Comparison of ENCODE assay signal across 11 cellular contexts in the genomic region with DNA sequence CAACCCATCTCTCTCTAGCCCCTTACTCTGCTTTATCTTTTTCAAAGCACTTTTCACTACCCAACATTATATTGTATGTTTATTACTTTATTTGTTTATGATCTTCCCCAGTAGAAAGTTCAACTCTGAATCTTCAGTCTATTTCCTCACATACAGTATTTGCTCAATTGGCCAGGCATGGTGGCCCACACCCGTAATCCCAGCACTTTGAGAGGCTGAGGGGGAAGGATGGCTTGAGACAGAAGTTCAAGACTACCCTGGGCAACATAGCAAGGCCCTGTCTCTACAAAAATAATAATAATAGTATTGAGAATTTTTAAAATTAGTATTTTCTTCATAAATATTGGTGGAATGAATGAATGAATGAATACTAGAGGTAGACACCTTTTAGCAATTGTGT. TPM values are rescaled to one million over a fixed set of nuclear protein-coding genes. Genes with fewer than 3 reads are reported as not detected.
DNase-seq lines count a peak whose midpoint lies in the region; ATAC-seq and TF ChIP-seq lines count a peak whose summit lies in the region.
"Had no signal": no experiment of that assay in that cellular context is flagged by ENCODE, and none has a peak within 500 bp of the region (broad histone marks: within the 10 kb centered on the region; RNA-seq: fewer than 3 reads in every experiment).

No MANE protein-coding gene starts in this region.

- H3K4ac ChIP-seq in mesenchymal stem cell (ENCODE audit: low read depth in 1 of 2, low read length in 2 of 2): no peak overlapping the region

- H4K91ac ChIP-seq in mesenchymal stem cell (ENCODE audit: low read length): no peak overlapping the region

- no peak overlapping the region for H3K27ac ChIP-seq in CD4-positive, alpha-beta T cell (ENCODE audit: low read depth, low read length)
- H3K27ac ChIP-seq in HUES64 (ENCODE audit: low read depth, low read length) (no peak overlapping the region), mesenchymal stem cell (ENCODE audit: low read length, poor library complexity, severe bottlenecking) (no peak overlapping the region), uterus (no peak overlapping the region)

- H4K8ac ChIP-seq in mesenchymal stem cell (ENCODE audit: low read length): no peak overlapping the region

- intact Hi-C loops in CD4-positive, alpha-beta T cell (cut with DNase I, micrococcal nuclease): no loop called here
- intact Hi-C loops in uterus (cut with DNase I; ENCODE audit: low total_unique reads): no loop called here

- H3K14ac ChIP-seq in mesenchymal stem cell (ENCODE audit: low read length in 2 of 2): no peak overlapping the region

- POLR2A ChIA-PET in CD4-positive, alpha-beta T cell (lab: Charles Lee): interaction anchor here (0.8 to 8.9 kb wide), 5 partner anchors 69 to 175 kb away, joined by 3 to 205 read pairs (median 3); a partner anchor contains a TSS
- POLR2A ChIA-PET in activated naive CD8-positive, alpha-beta T cell treated with anti-CD3 and anti-CD28 coated beads, Interleukin-2, amount 10 ng/mL, durations not matched to agents 7 days and 5 days (lab: Charles Lee): interaction anchor here (1.0 to 9.1 kb wide), 3 partner anchors 70 to 123 kb away, joined by 4 to 203 read pairs (median 69); a partner anchor contains a TSS

- H3K4me2 ChIP-seq in mesenchymal stem cell (ENCODE audit: low read length, poor library complexity, severe bottlenecking): no peak overlapping the region

- H3K4me1 ChIP-seq in HUES64 (ENCODE audit: insufficient read depth, low read length) (peaks cover 10% of the 10 kb centered on the region), mesenchymal stem cell (ENCODE audit: control insufficient read depth, insufficient read depth, low read depth, low read length) (peaks cover 15% of the 10 kb centered on the region), uterus (peaks cover 4 to 9% of the 10 kb centered on the region in 2 donors)

- peaks cover 8% of the 10 kb centered on the region for H3K79me1 ChIP-seq in mesenchymal stem cell (replicated peaks; ENCODE audit: low read length, poor library complexity, severe bottlenecking)

- TF ChIP-seq CTCF in CD4-positive, alpha-beta T cell (IDR thresholded peaks at IDR 0.05): no peak
- TF ChIP-seq CTCF in uterus (IDR thresholded peaks at IDR 0.05): no peak

- 86% methylated on average over 1 of the region's 1 CpG for WGBS in HUES64
- 80% methylated on average over 1 of the region's 1 CpG for WGBS in mesenchymal stem cell

- no peak for DNase-seq in CD4-positive, alpha-beta T cell
- DNase-seq in activated naive CD8-positive, alpha-beta T cell treated with anti-CD3 and anti-CD28 coated beads, Interleukin-2, amount 10 ng/mL, durations not matched to agents 7 days and 5 days: no peak
- DNase-seq in mesenchymal stem cell (no peak), NCI-H1105 (lab: John Stamatoyannopoulos, UW) (no peak), Kasumi-1 (lab: John Stamatoyannopoulos, UW) (no peak), uterus (no peak), A172 (ENCODE audit: low spot score) (no peak)
- DNase-seq: cerebellar nuclear complex, kidney glomerular epithelial cell, NCI-H2029 had no signal

- CTCF ChIA-PET in CD4-positive, alpha-beta T cell (lab: Charles Lee): interaction anchor here (0.9 to 3.4 kb wide), 5 partner anchors 9 to 175 kb away, joined by 3 to 22 read pairs (median 4); no protein-coding TSS in a partner anchor

- H3K9me3 ChIP-seq in CD4-positive, alpha-beta T cell (ENCODE audit: control insufficient read depth, low read length): no peaks in the 10 kb centered on the region
- H3K9me3 ChIP-seq in HUES64 (ENCODE audit: insufficient read depth, low read depth, low read length) (no peaks in the 10 kb centered on the region), mesenchymal stem cell (ENCODE audit: control insufficient read depth, low read length) (no peaks in the 10 kb centered on the region), uterus (no peaks in the 10 kb centered on the region)

- H2BK5ac ChIP-seq in mesenchymal stem cell (ENCODE audit: low read depth, low read length, poor library complexity, severe bottlenecking): no peak overlapping the region

- H2BK120ac ChIP-seq in mesenchymal stem cell (ENCODE audit: low read depth, low read length): no peak overlapping the region

- H3K23ac ChIP-seq in mesenchymal stem cell (ENCODE audit: low read length in 2 of 2): no peak overlapping the region

- H3K36me3 ChIP-seq in HUES64 (ENCODE audit: insufficient read depth, low read length) (no peaks in the 10 kb centered on the region), mesenchymal stem cell (ENCODE audit: control insufficient read depth in 1 of 2, insufficient read depth in 2 of 2, low read depth in 1 of 2, low read length in 2 of 2) (no peaks in the 10 kb centered on the region), uterus (no peaks in the 10 kb centered on the region)

- H3K4me1 Mint-ChIP-seq in CD4-positive, alpha-beta T cell (ENCODE audit: low read depth): peaks cover 55% of the 10 kb centered on the region
- H3K4me1 Mint-ChIP-seq in activated naive CD8-positive, alpha-beta T cell treated with anti-CD3 and anti-CD28 coated beads, Interleukin-2, amount 10 ng/mL, durations not matched to agents 7 days and 5 days: peaks cover 19% of the 10 kb centered on the region

- H3K4me3 ChIP-seq in HUES64 (ENCODE audit: low read length): peak overlapping the region; percentile 81
- H3K4me3 ChIP-seq in mesenchymal stem cell (ENCODE audit: insufficient read depth in 1 of 2, low read depth in 1 of 2, low read length in 2 of 2): peak overlapping the region in 1 of 2 experiments; percentile 90
- H3K4me3 ChIP-seq in uterus: peak overlapping the region in 1 of 2 donors; percentile 76

- no peak overlapping the region for H2AK5ac ChIP-seq in mesenchymal stem cell (ENCODE audit: low read length, severe bottlenecking)

- TF ChIP-seq POLR2A in uterus (IDR thresholded peaks at IDR 0.05): no peak

- H3K4me3 Mint-ChIP-seq in CD4-positive, alpha-beta T cell: peak overlapping the region; percentile 94
- peak overlapping the region; percentile 87 for H3K4me3 Mint-ChIP-seq in activated naive CD8-positive, alpha-beta T cell treated with anti-CD3 and anti-CD28 coated beads, Interleukin-2, amount 10 ng/mL, durations not matched to agents 7 days and 5 days

- no peaks in the 10 kb centered on the region for H3K27me3 ChIP-seq in CD4-positive, alpha-beta T cell (ENCODE audit: control insufficient read depth, insufficient read depth, low read length)
- H3K27me3 ChIP-seq in HUES64 (ENCODE audit: insufficient read depth, low read length) (no peaks in the 10 kb centered on the region), mesenchymal stem cell (ENCODE audit: control insufficient read depth in 1 of 2, insufficient read depth in 1 of 2, low read length in 2 of 2) (no peaks in the 10 kb centered on the region), uterus (no peaks in the 10 kb centered on the region)

- peaks cover 2% of the 10 kb centered on the region for H3K9me3 Mint-ChIP-seq in CD4-positive, alpha-beta T cell
- peaks cover 4% of the 10 kb centered on the region for H3K9me3 Mint-ChIP-seq in activated naive CD8-positive, alpha-beta T cell treated with anti-CD3 and anti-CD28 coated beads, Interleukin-2, amount 10 ng/mL, durations not matched to agents 7 days and 5 days

- H3K9ac ChIP-seq in HUES64 (ENCODE audit: low read depth, low read length) (no peak overlapping the region), mesenchymal stem cell (ENCODE audit: low read length) (peak overlapping the region; percentile 94)

- no peak overlapping the region for H2AFZ ChIP-seq in mesenchymal stem cell (ENCODE audit: low read depth, low read length)

- no peak overlapping the region for H3K18ac ChIP-seq in mesenchymal stem cell (ENCODE audit: low read depth in 1 of 2, low read length in 2 of 2)

- no peak for ATAC-seq in CD4-positive, alpha-beta T cell (ENCODE audit: poor library complexity)
- ATAC-seq in activated naive CD8-positive, alpha-beta T cell treated with anti-CD3 and anti-CD28 coated beads, Interleukin-2, amount 10 ng/mL, durations not matched to agents 7 days and 5 days (ENCODE audit: low read depth): no peak

- no peaks in the 10 kb centered on the region for H3K27me3 Mint-ChIP-seq in CD4-positive, alpha-beta T cell
- no peaks in the 10 kb centered on the region for H3K27me3 Mint-ChIP-seq in activated naive CD8-positive, alpha-beta T cell treated with anti-CD3 and anti-CD28 coated beads, Interleukin-2, amount 10 ng/mL, durations not matched to agents 7 days and 5 days

- no peak overlapping the region for H2BK15ac ChIP-seq in mesenchymal stem cell (ENCODE audit: low read depth, poor library complexity, severe bottlenecking)

- no peak overlapping the region for H3K27ac Mint-ChIP-seq in CD4-positive, alpha-beta T cell
- H3K27ac Mint-ChIP-seq in activated naive CD8-positive, alpha-beta T cell treated with anti-CD3 and anti-CD28 coated beads, Interleukin-2, amount 10 ng/mL, durations not matched to agents 7 days and 5 days: no peak overlapping the region

- peaks cover 19% of the 10 kb centered on the region for H3K36me3 Mint-ChIP-seq in CD4-positive, alpha-beta T cell (ENCODE audit: low read depth)
- peaks cover 11% of the 10 kb centered on the region for H3K36me3 Mint-ChIP-seq in activated naive CD8-positive, alpha-beta T cell treated with anti-CD3 and anti-CD28 coated beads, Interleukin-2, amount 10 ng/mL, durations not matched to agents 7 days and 5 days

- H2BK12ac ChIP-seq in mesenchymal stem cell (ENCODE audit: low read length in 2 of 2): no peak overlapping the region

RNA-seq across cellular contexts. Expression of a gene that starts 1.2 kb away (rescaled TPM):
- total RNA-seq in CD4-positive, alpha-beta T cell: 1 to 10 TPM; 1.8 to 2.4 TPM
- polyA plus RNA-seq in HUES64 (2013, experiment 1 of 2): 6.1 TPM
- 8.2 TPM for polyA plus RNA-seq in HUES64 (2013, experiment 2 of 2)
- 1 to 10 TPM; 8.6 to 9.0 TPM for total RNA-seq in activated naive CD8-positive, alpha-beta T cell treated with anti-CD3 and anti-CD28 coated beads, Interleukin-2, amount 10 ng/mL, durations not matched to agents 7 days and 5 days
- 9.8 TPM for polyA plus RNA-seq in mesenchymal stem cell (2013, experiment 1 of 2)
- 8.9 TPM for polyA plus RNA-seq in mesenchymal stem cell (2013, experiment 2 of 2)
- total RNA-seq in uterus: 10 to 100 TPM in 1 of 4 donors, 1 to 10 TPM in 3; 1.0 to 11.5 (median 4.0) TPM
- total RNA-seq in A172 (2014; rRNA removed; shearing (Covaris generic)): 1.8 and 2.3 TPM in 2 replicates

RNA-seq across cellular contexts. Expression of a gene that starts 3.2 kb away (rescaled TPM):
- 10 to 100 TPM; 26.3 to 29.8 TPM for total RNA-seq in CD4-positive, alpha-beta T cell
- 3.0 TPM for polyA plus RNA-seq in HUES64 (2013, experiment 1 of 2)
- 4.3 TPM for polyA plus RNA-seq in HUES64 (2013, experiment 2 of 2)
- 10 to 100 TPM; 54.1 to 55.1 TPM for total RNA-seq in activated naive CD8-positive, alpha-beta T cell treated with anti-CD3 and anti-CD28 coated beads, Interleukin-2, amount 10 ng/mL, durations not matched to agents 7 days and 5 days
- polyA plus RNA-seq in mesenchymal stem cell (2013, experiment 1 of 2): 21.6 TPM
- 21.8 TPM for polyA plus RNA-seq in mesenchymal stem cell (2013, experiment 2 of 2)
- 10 to 100 TPM; 14.2 to 36.8 (median 21.5) TPM for total RNA-seq in uterus
- total RNA-seq in A172 (2014; rRNA removed; shearing (Covaris generic)): 8.2 and 10.7 TPM in 2 replicates
